ENCODE assay signal across 1 cellular context in the genomic region with DNA sequence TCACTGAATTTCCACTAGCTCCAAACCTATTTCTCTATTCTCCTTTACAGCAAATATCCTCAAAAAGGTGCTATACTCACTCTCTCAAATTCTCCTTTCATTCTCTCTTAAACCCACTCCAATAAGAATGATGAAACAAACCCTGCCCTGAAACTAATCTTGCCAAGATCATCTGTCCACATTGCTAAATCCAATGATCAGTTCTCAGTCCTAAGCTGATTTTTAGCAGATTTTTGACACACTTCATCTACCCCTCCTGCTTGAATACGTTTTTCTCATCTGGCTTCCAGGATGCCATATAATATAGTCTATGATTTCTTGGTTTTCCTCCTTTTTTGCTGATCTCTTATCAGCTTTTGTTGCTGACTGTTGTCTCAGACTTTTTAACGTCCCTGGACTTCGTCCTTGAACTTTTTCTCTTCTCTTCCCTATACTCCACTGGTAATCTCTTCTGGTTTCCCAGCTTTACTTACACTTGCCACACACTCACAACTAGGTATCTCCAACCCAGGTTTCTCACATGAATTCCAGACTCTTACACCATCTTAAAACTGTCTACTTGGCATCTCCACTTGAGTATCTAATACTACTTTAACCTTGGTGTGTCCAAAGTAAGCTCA.
TF ChIP-seq lines count a peak whose summit lies in the region.

No MANE protein-coding gene starts in this region.

TF ChIP-seq in liver, 16 proteins besides CTCF, POLR2A, EP300 and RAD21 (continued from another document):
- TF ChIP-seq, protein P1, sequence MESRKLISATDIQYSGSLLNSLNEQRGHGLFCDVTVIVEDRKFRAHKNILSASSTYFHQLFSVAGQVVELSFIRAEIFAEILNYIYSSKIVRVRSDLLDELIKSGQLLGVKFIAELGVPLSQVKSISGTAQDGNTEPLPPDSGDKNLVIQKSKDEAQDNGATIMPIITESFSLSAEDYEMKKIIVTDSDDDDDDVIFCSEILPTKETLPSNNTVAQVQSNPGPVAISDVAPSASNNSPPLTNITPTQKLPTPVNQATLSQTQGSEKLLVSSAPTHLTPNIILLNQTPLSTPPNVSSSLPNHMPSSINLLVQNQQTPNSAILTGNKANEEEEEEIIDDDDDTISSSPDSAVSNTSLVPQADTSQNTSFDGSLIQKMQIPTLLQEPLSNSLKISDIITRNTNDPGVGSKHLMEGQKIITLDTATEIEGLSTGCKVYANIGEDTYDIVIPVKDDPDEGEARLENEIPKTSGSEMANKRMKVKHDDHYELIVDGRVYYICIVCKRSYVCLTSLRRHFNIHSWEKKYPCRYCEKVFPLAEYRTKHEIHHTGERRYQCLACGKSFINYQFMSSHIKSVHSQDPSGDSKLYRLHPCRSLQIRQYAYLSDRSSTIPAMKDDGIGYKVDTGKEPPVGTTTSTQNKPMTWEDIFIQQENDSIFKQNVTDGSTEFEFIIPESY (IDR thresholded peaks at IDR 0.05) = no peak
- TF ChIP-seq GABPA (IDR thresholded peaks at IDR 0.05 in 1 of 2, conservative IDR thresholded peaks at IDR 0.05 in 1 of 2) (no peak), YY1 (IDR thresholded peaks at IDR 0.05) (peak; percentile 13), SP1 (IDR thresholded peaks at IDR 0.05) (peak; percentile 46), HNF4G (IDR thresholded peaks at IDR 0.05) (peak; percentile 39)
- TF ChIP-seq, protein P2, sequence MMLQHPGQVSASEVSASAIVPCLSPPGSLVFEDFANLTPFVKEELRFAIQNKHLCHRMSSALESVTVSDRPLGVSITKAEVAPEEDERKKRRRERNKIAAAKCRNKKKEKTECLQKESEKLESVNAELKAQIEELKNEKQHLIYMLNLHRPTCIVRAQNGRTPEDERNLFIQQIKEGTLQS (IDR thresholded peaks at IDR 0.05) = peak; percentile 77
